In genomic region chr17:41967141-41967920, GRCh38 we compare ENCODE assay signal across 8 cellular contexts. TPM values are rescaled to one million over a fixed set of nuclear protein-coding genes. Genes with fewer than 3 reads are reported as not detected.
DNase-seq lines count a peak whose midpoint lies in the region; ATAC-seq and TF ChIP-seq lines count a peak whose summit lies in the region.

No MANE protein-coding gene starts in this region.

- H3K4me3 Mint-ChIP-seq in activated T-cell treated with anti-CD3 and anti-CD28 coated beads, Interleukin-2, amount 50 U/mL, for 4 hours = peak overlapping the region; percentile 83

- no peaks in the 10 kb centered on the region for H3K9me2 ChIP-seq in Loucy (replicated peaks; ENCODE audit: low read depth, low read length)

- H3K9me3 ChIP-seq in heart right ventricle (no peaks in the 10 kb centered on the region), Loucy (ENCODE audit: insufficient read depth, low read depth, low read length) (no peaks in the 10 kb centered on the region)

- DNase-seq in heart right ventricle (no peak), cardiac septum (ENCODE audit: low spot score) (no peak), fibroblast of villous mesenchyme (ENCODE audit: low read depth) (no peak), omental fat pad (ENCODE audit: low spot score) (no peak)
- peak; percentile 27 for DNase-seq in activated T-cell treated with anti-CD3 and anti-CD28 coated beads, Interleukin-2, amount 50 U/mL, for 4 hours

- H3K4me1 Mint-ChIP-seq in activated T-cell treated with anti-CD3 and anti-CD28 coated beads, Interleukin-2, amount 50 U/mL, for 4 hours (ENCODE audit: low read depth) = peaks cover 31% of the 10 kb centered on the region

- TF ChIP-seq CTCF in heart right ventricle (IDR thresholded peaks at IDR 0.05) (no peak), Loucy (conservative IDR thresholded peaks at IDR 0.05; ENCODE audit: low read length) (no peak), fibroblast of villous mesenchyme (IDR thresholded peaks at IDR 0.05; ENCODE audit: insufficient read depth, low read depth, low read length) (no peak), omental fat pad (IDR thresholded peaks at IDR 0.05) (no peak)

- H3K4me2 ChIP-seq in Loucy (ENCODE audit: low read depth, low read length, poor library complexity, severe bottlenecking) = peak overlapping the region; percentile 78

- H4K20me1 ChIP-seq in Loucy (ENCODE audit: insufficient read depth, low read length, poor library complexity, severe bottlenecking) = no peaks in the 10 kb centered on the region

- peak overlapping the region; percentile 69 to 100 (median 92) for H3K4me3 ChIP-seq in heart right ventricle
- peak overlapping the region; percentile 83 for H3K4me3 ChIP-seq in Loucy (ENCODE audit: low read length, poor library complexity, severe bottlenecking)
- peak overlapping the region; percentile 89 for H3K4me3 ChIP-seq in fibroblast of villous mesenchyme (ENCODE audit: low read depth, low read length)

- H3K9me3 Mint-ChIP-seq in activated T-cell treated with anti-CD3 and anti-CD28 coated beads, Interleukin-2, amount 50 U/mL, for 4 hours = no peaks in the 10 kb centered on the region

- peak overlapping the region; percentile 81 for H2AFZ ChIP-seq in Loucy (ENCODE audit: low read length)

- H3F3A ChIP-seq in Loucy (ENCODE audit: low read depth) = no peaks in the 10 kb centered on the region; the same call in 1 of the 2 replicates

- no peaks in the 10 kb centered on the region for H3K27me3 Mint-ChIP-seq in activated T-cell treated with anti-CD3 and anti-CD28 coated beads, Interleukin-2, amount 50 U/mL, for 4 hours (ENCODE audit: low read depth)

- intact Hi-C loops in heart right ventricle (cut with DNase I) = loop anchor here in 9 of 10 donors (5.0 to 10.0 kb wide), 9 partner anchors 35 to 557 kb away; partner anchors contain the start of genes DNAJC7 (in 4 of the 9), HAP1 (in 1 of the 9) and NKIRAS2 (in 1 of the 9)
- intact Hi-C loops in cardiac septum (cut with DNase I) = loop anchor here (2.0 kb wide), 1 partner anchor 53 kb away; the partner anchor contains the start of gene NKIRAS2

- peaks cover 8% of the 10 kb centered on the region for H3K36me3 Mint-ChIP-seq in activated T-cell treated with anti-CD3 and anti-CD28 coated beads, Interleukin-2, amount 50 U/mL, for 4 hours (ENCODE audit: insufficient read depth)

- peak overlapping the region; percentile 72 to 93 (median 90) for H3K27ac ChIP-seq in heart right ventricle

- peaks cover 8 to 57% (median 39%) of the 10 kb centered on the region in 9 donors for H3K4me1 ChIP-seq in heart right ventricle
- peaks cover 28% of the 10 kb centered on the region for H3K4me1 ChIP-seq in Loucy (ENCODE audit: insufficient read depth, low read length, poor library complexity, severe bottlenecking)

- H3K36me3 ChIP-seq in heart right ventricle = peaks cover 0 to 45% (median 14%) of the 10 kb centered on the region in 9 donors
- peaks cover 1% of the 10 kb centered on the region; the same call in 1 of the 2 replicates for H3K36me3 ChIP-seq in Loucy (ENCODE audit: insufficient read depth, low read length)

- H3K27me3 ChIP-seq in heart right ventricle (no peaks in the 10 kb centered on the region), Loucy (ENCODE audit: insufficient read depth, low read length, poor library complexity, severe bottlenecking) (no peaks in the 10 kb centered on the region)

- WGBS in heart right ventricle, 2 donors = 21% methylated on average over 39 of the region's 39 CpGs

- ATAC-seq in heart right ventricle = peak in 5 of 8 donors; percentile 3 to 35 (median 7)
- ATAC-seq in activated T-cell treated with anti-CD3 and anti-CD28 coated beads, Interleukin-2, amount 50 U/mL, for 4 hours = peak; percentile 34 to 37
- ATAC-seq in omental fat pad (ENCODE audit: low FRiP score) = peak; percentile 15
- ATAC-seq in GM21381 (IDR thresholded peaks at IDR 0.05; ENCODE audit: unreplicated experiment) = no peak
- no peak for ATAC-seq in HG03108 (IDR thresholded peaks at IDR 0.05; ENCODE audit: unreplicated experiment)

- H3K9ac ChIP-seq in Loucy (ENCODE audit: low read depth, low read length, poor library complexity, severe bottlenecking) = peak overlapping the region; percentile 88

- H3K79me2 ChIP-seq in Loucy (ENCODE audit: insufficient read depth, low read length) = peaks cover 45% of the 10 kb centered on the region

RNA-seq across cellular contexts. Expression of gene CNP, which starts 0.7 kb away (rescaled TPM):
- total RNA-seq in heart right ventricle = 10 to 100 TPM; 19.4 to 42.7 (median 26.2) TPM
- 10 to 100 TPM; 17.2 to 25.6 TPM for polyA plus RNA-seq in heart right ventricle
- 24.2 TPM for total RNA-seq in cardiac septum
- total RNA-seq in activated T-cell treated with anti-CD3 and anti-CD28 coated beads, Interleukin-2, amount 50 U/mL, for 4 hours = 10 to 100 TPM; 70.0 to 80.0 (median 78.3) TPM
- 94.6 and 98.6 TPM in 2 replicates for total RNA-seq in fibroblast of villous mesenchyme
- total RNA-seq in omental fat pad = 10 to 100 TPM; 42.2 to 62.9 (median 49.8) TPM

RNA-seq across cellular contexts. Expression of gene ODAD4, which starts 36.9 kb away (rescaled TPM):
- total RNA-seq in heart right ventricle (1 to 10 TPM in 3 of 10 donors, under 1 TPM in 7; 0.23 to 1.6 (median 0.63) TPM), cardiac septum (0.54 TPM), fibroblast of villous mesenchyme (0.43 and 0.64 TPM in 2 replicates), omental fat pad (under 1 TPM; 0.19 to 0.96 (median 0.49) TPM)
- 1 to 10 TPM; 1.2 to 1.5 TPM for polyA plus RNA-seq in heart right ventricle
- total RNA-seq in activated T-cell treated with anti-CD3 and anti-CD28 coated beads, Interleukin-2, amount 50 U/mL, for 4 hours = under 1 TPM; 0.26 to 0.91 (median 0.79) TPM

RNA-seq across cellular contexts. Expression of gene ACLY, which starts 48.6 kb away (rescaled TPM):
- total RNA-seq in heart right ventricle (10 to 100 TPM; 22.0 to 42.2 (median 25.2) TPM), cardiac septum (33.6 TPM), fibroblast of villous mesenchyme (400 and 446 TPM in 2 replicates), omental fat pad (100 to 1,000 TPM in 3 of 4 donors, 10 to 100 TPM in 1; 91.6 to 133 (median 111) TPM)
- 10 to 100 TPM; 12.1 to 27.0 TPM for polyA plus RNA-seq in heart right ventricle
- 100 to 1,000 TPM; 197 to 210 (median 198) TPM for total RNA-seq in activated T-cell treated with anti-CD3 and anti-CD28 coated beads, Interleukin-2, amount 50 U/mL, for 4 hours

RNA-seq across cellular contexts. Expression of gene DNAJC7, which starts 49.9 kb away (rescaled TPM):
- 10 to 100 TPM; 68.8 to 90.0 (median 80.5) TPM for total RNA-seq in heart right ventricle
- 100 to 1,000 TPM in 1 of 2 donors, 10 to 100 TPM in 1; 93.7 to 121 TPM for polyA plus RNA-seq in heart right ventricle
- total RNA-seq in cardiac septum = 77.4 TPM
- total RNA-seq in activated T-cell treated with anti-CD3 and anti-CD28 coated beads, Interleukin-2, amount 50 U/mL, for 4 hours = 100 to 1,000 TPM; 144 to 154 (median 147) TPM
- 63.8 and 80.7 TPM in 2 replicates for total RNA-seq in fibroblast of villous mesenchyme
- total RNA-seq in omental fat pad = 10 to 100 TPM; 46.5 to 72.5 (median 70.7) TPM

RNA-seq across cellular contexts. Expression of gene NKIRAS2, which starts 52.6 kb away (rescaled TPM):
- total RNA-seq in heart right ventricle (10 to 100 TPM; 50.1 to 64.1 (median 57.2) TPM), cardiac septum (50.7 TPM), fibroblast of villous mesenchyme (34.5 and 35.8 TPM in 2 replicates), omental fat pad (10 to 100 TPM; 27.8 to 39.3 (median 30.4) TPM)
- 10 to 100 TPM; 51.4 to 61.2 TPM for polyA plus RNA-seq in heart right ventricle
- total RNA-seq in activated T-cell treated with anti-CD3 and anti-CD28 coated beads, Interleukin-2, amount 50 U/mL, for 4 hours = 10 to 100 TPM; 33.4 to 35.8 (median 34.2) TPM

Comparison
In these comparisons a context has a peak if more than half of its experiments do, and no peak if none do; other contexts are left out.
1. ATAC-seq: peak in heart right ventricle (5 of 8), activated T-cell treated with anti-CD3 and anti-CD28 coated beads, Interleukin-2, amount 50 U/mL, for 4 hours (2 of 2) and omental fat pad (single experiment); none in GM21381 (single experiment) and HG03108 (single experiment).
2. Peak in every context shown above with its lines, with median percentiles within 50 percentile points of each other: H3K4me3 ChIP-seq.